8 cellular contexts compared by ENCODE assay signal in the genomic region with DNA sequence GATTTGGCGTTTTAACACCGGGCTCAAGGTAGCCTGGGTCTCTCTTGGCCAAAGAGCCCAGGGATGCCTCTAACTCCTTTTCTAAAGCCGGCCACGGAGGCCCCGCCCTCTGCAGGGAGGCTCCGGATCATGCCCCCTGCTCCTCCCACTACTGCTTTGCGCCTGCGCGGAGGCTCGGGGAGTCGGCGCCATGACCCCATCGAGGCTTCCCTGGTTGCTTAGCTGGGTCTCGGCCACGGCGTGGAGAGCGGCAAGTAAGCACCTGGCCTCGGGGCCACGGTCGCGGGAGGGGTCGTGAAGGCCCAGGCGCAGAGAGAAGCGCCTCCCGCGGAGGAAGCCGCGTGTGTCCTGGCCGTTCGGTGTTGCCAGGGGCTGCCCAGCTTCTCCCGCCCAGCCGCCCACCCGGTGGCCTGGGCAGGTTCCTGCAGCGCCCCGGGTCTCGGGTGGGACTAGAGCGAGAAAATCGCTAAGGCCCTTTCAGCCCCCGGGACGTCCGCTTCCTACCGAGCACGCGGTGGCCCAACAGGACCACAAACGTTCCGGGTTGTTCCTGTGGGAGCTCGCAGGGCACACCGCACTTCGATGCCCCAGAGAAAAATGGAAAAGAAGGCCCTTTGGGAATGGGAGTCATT. TPM values are rescaled to one million over a fixed set of nuclear protein-coding genes. Genes with fewer than 3 reads are reported as not detected.
DNase-seq lines count a peak whose midpoint lies in the region; ATAC-seq and FAIRE-seq lines count a peak whose summit lies in the region.

A gene (plus strand): TSS at position 180 of the 632 bp plus-strand sequence. CDS start 11 bp downstream, at position 191.

- peaks cover 14% of the 10 kb centered on the region for H3K36me3 Mint-ChIP-seq in activated CD8-positive, alpha-beta memory T cell treated with anti-CD3 and anti-CD28 coated beads, Interleukin-2, amount 10 ng/mL, durations not matched to agents 7 days and 5 days

- no peaks in the 10 kb centered on the region for H3K27me3 ChIP-seq in endocrine pancreas (ENCODE audit: control insufficient read depth, insufficient read depth, low read length)

- no peaks in the 10 kb centered on the region for H3K9me3 ChIP-seq in endocrine pancreas (ENCODE audit: control insufficient read depth, low read length)

- peak; percentile 52 for FAIRE-seq in HTR-8/SVneo (lab: Jason Lieb, UNC)

- peak within 1 kb of the TSS; percentile 83 for H3K27ac Mint-ChIP-seq in activated CD8-positive, alpha-beta memory T cell treated with anti-CD3 and anti-CD28 coated beads, Interleukin-2, amount 10 ng/mL, durations not matched to agents 7 days and 5 days

- no peaks in the 10 kb centered on the region for H3K9me3 Mint-ChIP-seq in activated CD8-positive, alpha-beta memory T cell treated with anti-CD3 and anti-CD28 coated beads, Interleukin-2, amount 10 ng/mL, durations not matched to agents 7 days and 5 days (ENCODE audit: low read depth)

- no peaks in the 10 kb centered on the region for H3K36me3 ChIP-seq in endocrine pancreas (ENCODE audit: control insufficient read depth, insufficient read depth, low read length)

- peaks cover 8% of the 10 kb centered on the region for H3K4me1 ChIP-seq in endocrine pancreas (ENCODE audit: control insufficient read depth, insufficient read depth, low read length)

- peak within 1 kb of the TSS; percentile 93 for H3K9ac ChIP-seq in endocrine pancreas (ENCODE audit: control insufficient read depth, insufficient read depth, low read length)

- peak; percentile 83 for DNase-seq in Caki2 (ENCODE audit: low read depth)
- peak; percentile 95 for DNase-seq in HTR-8/SVneo (ENCODE audit: insufficient read length, low spot score)
- DNase-seq in NOMO-1 treated with DMSO at 0.1 percent for 48 hours (lab: John Stamatoyannopoulos, UW; ENCODE audit: unreplicated experiment), result peak; percentile 78
- DNase-seq in activated CD8-positive, alpha-beta memory T cell treated with anti-CD3 and anti-CD28 coated beads, Interleukin-2, amount 10 ng/mL, durations not matched to agents 7 days and 5 days, result peak; percentile 95
- DNase-seq in mesenteric fat pad (ENCODE audit: low spot score), result peak; percentile 96
- DNase-seq in stimulated activated CD8-positive, alpha-beta memory T cell treated with anti-CD3 and anti-CD28 coated beads, Interleukin-15, amount 100 ng/mL, for 1 hour (ENCODE audit: low read depth), result peak; percentile 91

- peak; percentile 100 for ATAC-seq in GM21381 (IDR thresholded peaks at IDR 0.05; ENCODE audit: unreplicated experiment)
- ATAC-seq in activated CD8-positive, alpha-beta memory T cell treated with anti-CD3 and anti-CD28 coated beads, Interleukin-2, amount 10 ng/mL, durations not matched to agents 7 days and 5 days, result peak; percentile 100

- H3K4me3 Mint-ChIP-seq in activated CD8-positive, alpha-beta memory T cell treated with anti-CD3 and anti-CD28 coated beads, Interleukin-2, amount 10 ng/mL, durations not matched to agents 7 days and 5 days, result peak within 1 kb of the TSS; percentile 81

- CTCF ChIA-PET in activated CD8-positive, alpha-beta memory T cell treated with anti-CD3 and anti-CD28 coated beads, Interleukin-2, amount 10 ng/mL, durations not matched to agents 7 days and 5 days (lab: Charles Lee), result interaction anchor here (3.3 kb wide), 1 partner anchor 120 kb away, joined by 16 read pairs; no protein-coding TSS in a partner anchor

- in situ Hi-C loops in Caki2 (cut with HindIII; ENCODE audit: low pct_unique_long_range_greater_than_20kb, low sequenced_read_pairs), result no loop called here

- H3K4me1 Mint-ChIP-seq in activated CD8-positive, alpha-beta memory T cell treated with anti-CD3 and anti-CD28 coated beads, Interleukin-2, amount 10 ng/mL, durations not matched to agents 7 days and 5 days, result peaks cover 17% of the 10 kb centered on the region

- H3K4me3 ChIP-seq in endocrine pancreas (ENCODE audit: control insufficient read depth, insufficient read depth, low read length), result peak within 1 kb of the TSS; percentile 83

- H3K27me3 Mint-ChIP-seq in activated CD8-positive, alpha-beta memory T cell treated with anti-CD3 and anti-CD28 coated beads, Interleukin-2, amount 10 ng/mL, durations not matched to agents 7 days and 5 days, result no peaks in the 10 kb centered on the region

RNA-seq across cellular contexts. Expression of the gene that starts here (rescaled TPM):
- total RNA-seq in Caki2 (2014; rRNA removed; shearing (Covaris generic); ENCODE audit: low replicate concordance), result 7.1 and 9.8 TPM in 2 replicates
- total RNA-seq in activated CD8-positive, alpha-beta memory T cell treated with anti-CD3 and anti-CD28 coated beads, Interleukin-2, amount 10 ng/mL, durations not matched to agents 7 days and 5 days, result 10 to 100 TPM; 12.2 to 15.5 TPM
- total RNA-seq in mesenteric fat pad, result 10.5 TPM

Comparison
In these comparisons a context has a peak if more than half of its experiments do, and no peak if none do; other contexts are left out.
1. Peak in every context shown above with its lines: DNase-seq, ATAC-seq and H3K4me3 ChIP-seq.